In genomic region chrX:13760428-13760827, GRCh38 we compare ENCODE assay signal across 18 cellular contexts. TPM values are rescaled to one million over a fixed set of nuclear protein-coding genes. Genes with fewer than 3 reads are reported as not detected.
"Had no signal": no experiment of that assay in that cellular context is flagged by ENCODE, and none has a peak within 500 bp of the region (broad histone marks: within the 10 kb centered on the region; RNA-seq: fewer than 3 reads in every experiment).

No MANE protein-coding gene starts in this region.

- H3K27me3 Mint-ChIP-seq: activated CD4-positive, alpha-beta T cell treated with anti-CD3 and anti-CD28 coated beads, Interleukin-2, amount 10 ng/mL, durations not matched to agents 7 days and 5 days; effector memory CD8-positive, alpha-beta T cell; naive thymus-derived CD8-positive, alpha-beta T cell had no signal

- H3K4me3 ChIP-seq: esophagus squamous epithelium, pancreas, right lobe of liver, smooth muscle cell had no signal

- FAIRE-seq: TTC549 had no signal

- H3K4me3 Mint-ChIP-seq: activated CD4-positive, alpha-beta T cell treated with anti-CD3 and anti-CD28 coated beads, Interleukin-2, amount 10 ng/mL, durations not matched to agents 7 days and 5 days; activated T-cell treated with anti-CD3 and anti-CD28 coated beads, Interleukin-2, amount 50 U/mL, for 72 hours; effector memory CD8-positive, alpha-beta T cell; naive thymus-derived CD8-positive, alpha-beta T cell had no signal

- H3K27ac Mint-ChIP-seq: activated CD4-positive, alpha-beta T cell treated with anti-CD3 and anti-CD28 coated beads, Interleukin-2, amount 10 ng/mL, durations not matched to agents 7 days and 5 days; stimulated activated naive B cell treated with anti-CD40 and anti-IgM and Interleukin-4, amounts not matched to agents 10 μg/mL and 1 μg/mL and 100 μg/mL, for 72 hours had no signal

- H3K27ac ChIP-seq: pancreas, right lobe of liver had no signal

- ATAC-seq: activated T-cell treated with anti-CD3 and anti-CD28 coated beads, Interleukin-2, amount 50 U/mL, for 72 hours; effector memory CD8-positive, alpha-beta T cell; left ventricle myocardium superior; naive thymus-derived CD8-positive, alpha-beta T cell; stimulated activated naive B cell treated with anti-CD40 and anti-IgM and Interleukin-4, amounts not matched to agents 10 μg/mL and 1 μg/mL and 100 μg/mL, for 72 hours had no signal

- H3K27me3 ChIP-seq: esophagus squamous epithelium, pancreas, right lobe of liver had no signal

- H3K9me3 ChIP-seq: esophagus squamous epithelium, pancreas, right lobe of liver had no signal

- DNase-seq: activated CD4-positive, alpha-beta T cell treated with anti-CD3 and anti-CD28 coated beads, Interleukin-2, amount 10 ng/mL, durations not matched to agents 7 days and 5 days; activated CD8-positive, alpha-beta memory T cell treated with anti-CD3 and anti-CD28 coated beads for 24 hours; activated effector memory CD4-positive, alpha-beta T cell treated with anti-CD3 and anti-CD28 coated beads, Interleukin-2, amount 50 U/mL, for 16 hours; activated naive CD4-positive, alpha-beta T cell treated with anti-CD3 and anti-CD28 coated beads, Interleukin-2, amount 50 U/mL, for 16 hours; activated T-cell treated with anti-CD3 and anti-CD28 coated beads, Interleukin-2, amount 50 U/mL, for 72 hours; aorta; effector memory CD8-positive, alpha-beta T cell; esophagus squamous epithelium; left ventricle myocardium superior; mesendoderm; naive thymus-derived CD8-positive, alpha-beta T cell; pancreas; right lobe of liver; stimulated activated CD4-positive, alpha-beta T cell treated with anti-CD3 and anti-CD28 coated beads, Interleukin-4, amount 100 ng/mL, for 4 hours; stimulated activated naive B cell treated with anti-CD40 and anti-IgM and Interleukin-4, amounts not matched to agents 10 μg/mL and 1 μg/mL and 100 μg/mL, for 72 hours had no signal

- H3K4me1 ChIP-seq: right lobe of liver had no signal

- H3K4me2 ChIP-seq: smooth muscle cell had no signal

- H3K9me3 Mint-ChIP-seq: activated CD4-positive, alpha-beta T cell treated with anti-CD3 and anti-CD28 coated beads, Interleukin-2, amount 10 ng/mL, durations not matched to agents 7 days and 5 days; activated T-cell treated with anti-CD3 and anti-CD28 coated beads, Interleukin-2, amount 50 U/mL, for 72 hours; effector memory CD8-positive, alpha-beta T cell; naive thymus-derived CD8-positive, alpha-beta T cell; stimulated activated naive B cell treated with anti-CD40 and anti-IgM and Interleukin-4, amounts not matched to agents 10 μg/mL and 1 μg/mL and 100 μg/mL, for 72 hours had no signal

RNA-seq across cellular contexts. Expression of gene GPM6B, which starts 56.5 kb away (rescaled TPM):
- total RNA-seq: activated CD4-positive, alpha-beta T cell treated with anti-CD3 and anti-CD28 coated beads, Interleukin-2, amount 10 ng/mL, durations not matched to agents 7 days and 5 days; activated T-cell treated with anti-CD3 and anti-CD28 coated beads, Interleukin-2, amount 50 U/mL, for 72 hours; naive thymus-derived CD8-positive, alpha-beta T cell; T-helper 2 cell treated with Interferon-gamma antibody and Interleukin-4, amounts not matched to agents 100 ng/mL and 5 ng/mL, for 36 hours had no signal
